In the genomic region with DNA sequence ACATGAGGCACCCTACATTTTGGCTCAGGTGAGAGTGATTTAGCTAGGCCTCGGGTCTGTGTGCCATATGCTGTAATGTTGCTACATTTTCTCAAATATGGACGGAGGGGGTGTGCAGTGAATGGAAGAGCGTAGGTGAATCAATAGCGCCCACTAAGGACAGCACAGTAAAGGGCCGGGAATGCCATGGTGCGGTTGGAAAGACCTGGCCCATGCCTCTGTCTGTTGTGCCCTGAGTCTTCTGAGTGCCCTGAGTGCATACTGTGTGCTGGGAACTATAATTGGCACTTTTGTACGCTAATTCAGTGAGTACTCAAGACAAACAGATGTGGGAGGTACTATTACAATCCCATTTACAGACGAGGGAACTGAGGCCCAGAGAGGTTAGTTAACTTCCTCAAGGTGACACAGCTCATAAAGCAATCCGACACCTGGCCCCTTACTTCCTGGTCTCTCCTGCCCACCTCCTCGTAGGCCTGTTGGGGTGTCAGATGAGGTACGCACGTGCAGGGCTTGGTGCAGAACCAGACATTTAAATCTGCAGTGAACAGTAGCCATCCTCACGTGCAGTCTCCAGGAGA, we compare ENCODE assay signal across 11 cellular contexts. TPM values are rescaled to one million over a fixed set of nuclear protein-coding genes. Genes with fewer than 3 reads are reported as not detected.
DNase-seq lines count a peak whose midpoint lies in the region; ATAC-seq and TF ChIP-seq lines count a peak whose summit lies in the region.
"Had no signal": no experiment of that assay in that cellular context is flagged by ENCODE, and none has a peak within 500 bp of the region (broad histone marks: within the 10 kb centered on the region; RNA-seq: fewer than 3 reads in every experiment).

No MANE protein-coding gene starts in this region.

- DNase-seq in natural killer cell (no peak), neural crest cell (ENCODE audit: low read depth, low spot score) (no peak), SHP77 treated with DMSO at 0.1 percent for 48 hours (lab: John Stamatoyannopoulos, UW) (no peak), OCI-M1 (lab: John Stamatoyannopoulos, UW) (no peak)
- DNase-seq in natural killer cell treated with Interleukin-12 subunit alpha and Interleukin-12 subunit beta and Interleukin-15 and Interleukin-18, amount 100 ng/mL, for 72 hours (ENCODE audit: low spot score): no peak
- DNase-seq in central memory CD8-positive, alpha-beta T cell (ENCODE audit: low spot score in 2 of 2): no peak
- no peak for DNase-seq in T-helper 2 cell treated with Interferon-gamma antibody and Interleukin-4, amounts not matched to agents 5 μg/mL and 100 μg/mL, for 36 hours (ENCODE audit: low spot score)
- DNase-seq: NCI-H1417 treated with DMSO at 0.1 percent for 48 hours had no signal

- H3K27ac Mint-ChIP-seq in natural killer cell: peak overlapping the region; percentile 21 to 69
- H3K27ac Mint-ChIP-seq in natural killer cell treated with Interleukin-12 subunit alpha and Interleukin-12 subunit beta and Interleukin-15 and Interleukin-18, amount 100 ng/mL, for 72 hours: peak overlapping the region in 1 of 2 donors; percentile 21
- peak overlapping the region; percentile 80 for H3K27ac Mint-ChIP-seq in central memory CD8-positive, alpha-beta T cell (ENCODE audit: low read depth)
- H3K27ac Mint-ChIP-seq in neural crest cell (ENCODE audit: unreplicated experiment): peak overlapping the region; percentile 57
- H3K27ac Mint-ChIP-seq in T-helper 2 cell treated with Interferon-gamma antibody and Interleukin-4, amounts not matched to agents 5 μg/mL and 100 μg/mL, for 36 hours: no peak overlapping the region
- H3K27ac Mint-ChIP-seq: activated CD4-positive, alpha-beta T cell treated with anti-CD3 and anti-CD28 coated beads, Interleukin-2, amount 10 ng/mL, durations not matched to agents 24 days and 14 days; activated naive CD8-positive, alpha-beta T cell treated with anti-CD3 and anti-CD28 coated beads, Interleukin-2, amount 10 ng/mL, durations not matched to agents 7 days and 5 days had no signal

- H3K4me3 Mint-ChIP-seq in natural killer cell (no peak overlapping the region), neural crest cell (no peak overlapping the region)
- H3K4me3 Mint-ChIP-seq in natural killer cell treated with Interleukin-12 subunit alpha and Interleukin-12 subunit beta and Interleukin-15 and Interleukin-18, amount 100 ng/mL, for 72 hours: no peak overlapping the region
- no peak overlapping the region for H3K4me3 Mint-ChIP-seq in central memory CD8-positive, alpha-beta T cell
- H3K4me3 Mint-ChIP-seq in T-helper 2 cell treated with Interferon-gamma antibody and Interleukin-4, amounts not matched to agents 5 μg/mL and 100 μg/mL, for 36 hours: no peak overlapping the region
- H3K4me3 Mint-ChIP-seq: activated CD4-positive, alpha-beta T cell treated with anti-CD3 and anti-CD28 coated beads, Interleukin-2, amount 10 ng/mL, durations not matched to agents 24 days and 14 days; activated naive CD8-positive, alpha-beta T cell treated with anti-CD3 and anti-CD28 coated beads, Interleukin-2, amount 10 ng/mL, durations not matched to agents 7 days and 5 days had no signal

- H3K9me3 Mint-ChIP-seq in natural killer cell: no peaks in the 10 kb centered on the region
- H3K9me3 Mint-ChIP-seq in natural killer cell treated with Interleukin-12 subunit alpha and Interleukin-12 subunit beta and Interleukin-15 and Interleukin-18, amount 100 ng/mL, for 72 hours: no peaks in the 10 kb centered on the region
- H3K9me3 Mint-ChIP-seq in central memory CD8-positive, alpha-beta T cell: no peaks in the 10 kb centered on the region
- H3K9me3 Mint-ChIP-seq in neural crest cell: no peaks in the 10 kb centered on the region
- H3K9me3 Mint-ChIP-seq in T-helper 2 cell treated with Interferon-gamma antibody and Interleukin-4, amounts not matched to agents 5 μg/mL and 100 μg/mL, for 36 hours: no peaks in the 10 kb centered on the region
- H3K9me3 Mint-ChIP-seq: activated CD4-positive, alpha-beta T cell treated with anti-CD3 and anti-CD28 coated beads, Interleukin-2, amount 10 ng/mL, durations not matched to agents 24 days and 14 days; activated naive CD8-positive, alpha-beta T cell treated with anti-CD3 and anti-CD28 coated beads, Interleukin-2, amount 10 ng/mL, durations not matched to agents 7 days and 5 days had no signal

- H3K36me3 Mint-ChIP-seq in natural killer cell (no peaks in the 10 kb centered on the region), neural crest cell (ENCODE audit: low read depth) (peaks cover 3% of the 10 kb centered on the region)
- peaks cover 8% of the 10 kb centered on the region for H3K36me3 Mint-ChIP-seq in natural killer cell treated with Interleukin-12 subunit alpha and Interleukin-12 subunit beta and Interleukin-15 and Interleukin-18, amount 100 ng/mL, for 72 hours
- peaks cover 2% of the 10 kb centered on the region for H3K36me3 Mint-ChIP-seq in central memory CD8-positive, alpha-beta T cell (ENCODE audit: insufficient read depth)
- no peaks in the 10 kb centered on the region for H3K36me3 Mint-ChIP-seq in T-helper 2 cell treated with Interferon-gamma antibody and Interleukin-4, amounts not matched to agents 5 μg/mL and 100 μg/mL, for 36 hours (ENCODE audit: low read depth)
- H3K36me3 Mint-ChIP-seq: activated naive CD8-positive, alpha-beta T cell treated with anti-CD3 and anti-CD28 coated beads, Interleukin-2, amount 10 ng/mL, durations not matched to agents 7 days and 5 days had no signal

- no peak for ATAC-seq in natural killer cell
- ATAC-seq in natural killer cell treated with Interleukin-12 subunit alpha and Interleukin-12 subunit beta and Interleukin-15 and Interleukin-18, amount 100 ng/mL, for 72 hours: no peak
- ATAC-seq in central memory CD8-positive, alpha-beta T cell (replicated peaks; ENCODE audit: extremely low read depth, poor library complexity, severe bottlenecking): no peak
- no peak for ATAC-seq in HG02588 (IDR thresholded peaks at IDR 0.05; ENCODE audit: unreplicated experiment)

- TF ChIP-seq CTCF in natural killer cell (IDR thresholded peaks at IDR 0.05) (no peak), neural crest cell (conservative IDR thresholded peaks at IDR 0.05) (no peak)

- H3K4me1 Mint-ChIP-seq in natural killer cell (peaks cover 8 to 9% of the 10 kb centered on the region in 2 donors), neural crest cell (peaks cover 8% of the 10 kb centered on the region)
- peaks cover 16 to 18% of the 10 kb centered on the region in 2 donors for H3K4me1 Mint-ChIP-seq in natural killer cell treated with Interleukin-12 subunit alpha and Interleukin-12 subunit beta and Interleukin-15 and Interleukin-18, amount 100 ng/mL, for 72 hours (ENCODE audit: low read depth in 2 of 2)
- H3K4me1 Mint-ChIP-seq in central memory CD8-positive, alpha-beta T cell: peaks cover 11% of the 10 kb centered on the region
- H3K4me1 Mint-ChIP-seq in T-helper 2 cell treated with Interferon-gamma antibody and Interleukin-4, amounts not matched to agents 5 μg/mL and 100 μg/mL, for 36 hours (ENCODE audit: low read depth): peaks cover 8% of the 10 kb centered on the region

- H3K27me3 Mint-ChIP-seq in natural killer cell (ENCODE audit: low read depth in 2 of 2) (no peaks in the 10 kb centered on the region), neural crest cell (ENCODE audit: low read depth) (no peaks in the 10 kb centered on the region)
- no peaks in the 10 kb centered on the region for H3K27me3 Mint-ChIP-seq in natural killer cell treated with Interleukin-12 subunit alpha and Interleukin-12 subunit beta and Interleukin-15 and Interleukin-18, amount 100 ng/mL, for 72 hours
- no peaks in the 10 kb centered on the region for H3K27me3 Mint-ChIP-seq in central memory CD8-positive, alpha-beta T cell
- H3K27me3 Mint-ChIP-seq in T-helper 2 cell treated with Interferon-gamma antibody and Interleukin-4, amounts not matched to agents 5 μg/mL and 100 μg/mL, for 36 hours (ENCODE audit: low read depth): no peaks in the 10 kb centered on the region
- H3K27me3 Mint-ChIP-seq: activated CD4-positive, alpha-beta T cell treated with anti-CD3 and anti-CD28 coated beads, Interleukin-2, amount 10 ng/mL, durations not matched to agents 24 days and 14 days; activated naive CD8-positive, alpha-beta T cell treated with anti-CD3 and anti-CD28 coated beads, Interleukin-2, amount 10 ng/mL, durations not matched to agents 7 days and 5 days had no signal

- intact Hi-C loops in natural killer cell (cut with micrococcal nuclease): loop anchor here (1.0 kb wide), 2 partner anchors 317 to 395 kb away; no protein-coding TSS in a partner anchor

RNA-seq across cellular contexts. Expression of gene SLC22A1, which starts 17.3 kb away (rescaled TPM):
- total RNA-seq in natural killer cell: 1 to 10 TPM; 1.4 to 4.5 (median 3.0) TPM
- total RNA-seq in natural killer cell treated with Interleukin-12 subunit alpha and Interleukin-12 subunit beta and Interleukin-15 and Interleukin-18, amount 100 ng/mL, for 72 hours: 10 to 100 TPM in 1 of 2 donors, 1 to 10 TPM in 1; 5.8 to 11.0 TPM
- total RNA-seq in neural crest cell: 1.7 and 2.1 TPM in 2 replicates
